In the genomic region with DNA sequence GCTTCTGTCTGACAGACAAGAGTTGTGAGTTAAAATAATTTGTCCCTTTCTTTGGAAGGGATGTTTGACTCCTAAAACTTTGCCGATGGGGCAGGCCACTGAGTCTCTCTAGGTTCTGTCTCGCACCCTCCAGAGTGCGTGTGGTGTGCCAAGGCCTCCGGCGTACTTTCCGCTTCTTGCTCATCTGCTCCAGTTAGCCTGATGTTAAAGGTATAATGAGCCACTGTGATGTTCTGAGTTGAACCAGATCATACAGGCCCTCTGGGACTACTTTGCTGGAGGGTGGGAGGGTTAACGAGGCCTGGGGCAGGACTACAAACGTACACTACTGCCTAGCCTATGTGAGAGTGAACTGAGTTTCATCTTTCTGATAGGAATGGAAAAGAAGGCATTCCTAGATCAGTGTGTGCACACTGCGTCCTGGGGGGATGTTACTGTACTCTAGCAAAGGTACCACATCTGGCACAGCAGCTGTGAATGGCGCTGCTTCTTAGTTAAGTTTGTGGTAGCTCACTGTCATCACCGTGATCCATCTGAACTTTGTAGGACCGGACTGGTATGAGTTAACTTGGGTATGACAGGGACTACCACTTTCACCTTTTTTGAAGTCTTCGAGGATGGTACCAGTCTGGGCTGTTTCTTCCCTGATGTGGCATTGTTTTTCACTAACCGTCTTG, we compare ENCODE assay signal across 22 cellular contexts.
"Had no signal": no experiment of that assay in that cellular context is flagged by ENCODE, and none has a peak within 500 bp of the region (broad histone marks: within the 10 kb centered on the region; RNA-seq: fewer than 3 reads in every experiment).

No MANE protein-coding gene starts in this region.

- H3K9me3 ChIP-seq: body of pancreas, colonic mucosa, prostate gland, stomach, thoracic aorta, upper lobe of right lung had no signal

- DNase-seq: activated CD4-positive, alpha-beta T cell treated with anti-CD3 and anti-CD28 coated beads, Interleukin-2, amount 50 U/mL, for 1 hour; activated CD4-positive, CD25-positive, alpha-beta regulatory T cell; activated effector memory CD4-positive, alpha-beta T cell treated with anti-CD3 and anti-CD28 coated beads, Interleukin-2, amount 50 U/mL, for 16 hours; activated T-cell treated with anti-CD3 and anti-CD28 coated beads, Interleukin-2, amount 50 U/mL, for 4 hours; amniotic stem cell; body of pancreas; central memory CD4-positive, alpha-beta T cell; colonic mucosa; glutamatergic neuron; hypothalamus; left ventricle myocardium inferior; mesendoderm; spleen; stomach; upper lobe of right lung had no signal

- H3K4me1 ChIP-seq: colonic mucosa, foreskin keratinocyte, left ventricle myocardium inferior, prostate gland, upper lobe of right lung had no signal

- ATAC-seq: activated naive CD4-positive, alpha-beta T cell treated with anti-CD3 and anti-CD28 coated beads, Interleukin-2, amount 50 U/mL, for 72 hours; activated T-cell treated with anti-CD3 and anti-CD28 coated beads, Interleukin-2, amount 50 U/mL, for 4 hours; body of pancreas; foreskin keratinocyte; sciatic nerve had no signal

- H3K4me3 Mint-ChIP-seq: activated T-cell treated with anti-CD3 and anti-CD28 coated beads, Interleukin-2, amount 50 U/mL, for 4 hours; nephron; T-helper 2 cell treated with Interferon-gamma antibody and Interleukin-4, amounts not matched to agents 5 μg/mL and 100 μg/mL, for 36 hours had no signal

- H3K4me3 ChIP-seq: body of pancreas, colonic mucosa, left ventricle myocardium inferior, prostate gland, spleen, stomach, thoracic aorta, upper lobe of right lung had no signal

- H3K36me3 ChIP-seq: colonic mucosa, left ventricle myocardium inferior, prostate gland, spleen, stomach, thoracic aorta, upper lobe of right lung had no signal

- H3K27ac Mint-ChIP-seq: activated naive CD4-positive, alpha-beta T cell treated with anti-CD3 and anti-CD28 coated beads, Interleukin-2, amount 50 U/mL, for 72 hours; nephron; T-helper 2 cell treated with Interferon-gamma antibody and Interleukin-4, amounts not matched to agents 5 μg/mL and 100 μg/mL, for 36 hours had no signal

- H3K27ac ChIP-seq: body of pancreas, colonic mucosa, foreskin keratinocyte, left ventricle myocardium inferior, thoracic aorta, upper lobe of right lung had no signal

- H3K27me3 ChIP-seq: body of pancreas, colonic mucosa, foreskin keratinocyte, spleen, stomach, upper lobe of right lung had no signal
